24 cellular contexts compared by ENCODE assay signal in genomic region chr9:97318433-97318832, GRCh38. TPM values are rescaled to one million over a fixed set of nuclear protein-coding genes. Genes with fewer than 3 reads are reported as not detected.
A peak's percentile ranks its signal among the peaks of the same experiment; 100 is the strongest.
DNase-seq lines count a peak whose midpoint lies in the region; ATAC-seq and TF ChIP-seq lines count a peak whose summit lies in the region.
"Had no signal": no experiment of that assay in that cellular context is flagged by ENCODE, and none has a peak within 500 bp of the region (broad histone marks: within the 10 kb centered on the region; RNA-seq: fewer than 3 reads in every experiment).

No MANE protein-coding gene starts in this region.

- no peak overlapping the region for H3K9ac ChIP-seq in BLaER1

- H3K36me3 ChIP-seq in BLaER1 (no peaks in the 10 kb centered on the region), KOPT-K1 (ENCODE audit: insufficient read depth, low read length) (no peaks in the 10 kb centered on the region), osteoblast (ENCODE audit: insufficient read depth, low read length) (no peaks in the 10 kb centered on the region)

- peak overlapping the region; percentile 29; the same call in 1 of the 2 replicates for H3K4me2 ChIP-seq in BLaER1
- no peak overlapping the region for H3K4me2 ChIP-seq in osteoblast (ENCODE audit: insufficient read depth, low read length)
- H3K4me2 ChIP-seq: A549 had no signal

- DNase-seq in left kidney (ENCODE audit: low read depth, low spot score): peak; percentile 58
- peak; percentile 25 for DNase-seq in osteoblast (ENCODE audit: insufficient read length, low spot score, missing footprints)
- no peak for DNase-seq in cerebellar nuclear complex (lab: John Stamatoyannopoulos, UW)
- DNase-seq in amygdala (lab: John Stamatoyannopoulos, UW): no peak
- DNase-seq: AML-193; C1 segment of cervical spinal cord; CD4-positive, alpha-beta memory T cell; CD4-positive, CD25-positive, alpha-beta regulatory T cell; CD8-positive, alpha-beta memory T cell; COR-L47; DMS 273 treated with DMSO at 0.1 percent for 48 hours; DMS153; DMS53; DMS79; DND-41; EL; GDM1 had no signal

- no peak for TF ChIP-seq CTCF in osteoblast (IDR thresholded peaks at IDR 0.05; ENCODE audit: extremely low read depth, low read depth, low read length)

- H3K27me3 ChIP-seq in BLaER1 (no peaks in the 10 kb centered on the region), osteoblast (ENCODE audit: insufficient read depth, low read length) (no peaks in the 10 kb centered on the region)

- H3K4me3 ChIP-seq in BLaER1: no peak overlapping the region
- H3K4me3 ChIP-seq in osteoblast (ENCODE audit: insufficient read depth, low read length): no peak overlapping the region
- H3K4me3 ChIP-seq: A549, GM12878 had no signal

- ATAC-seq in HG02588 (IDR thresholded peaks at IDR 0.05; ENCODE audit: unreplicated experiment) (no peak), GM21619 (IDR thresholded peaks at IDR 0.05; ENCODE audit: unreplicated experiment) (no peak)
- ATAC-seq: A549, GM12878 had no signal

- H3K79me2 ChIP-seq in osteoblast (ENCODE audit: insufficient read depth, low read length): no peaks in the 10 kb centered on the region

- no peak overlapping the region for H2AFZ ChIP-seq in osteoblast (ENCODE audit: low read length)

- peaks cover 26% of the 10 kb centered on the region for H3K9me3 ChIP-seq in BLaER1
- H3K9me3 ChIP-seq in KOPT-K1 (ENCODE audit: insufficient read depth, low read length, poor library complexity, severe bottlenecking): peaks cover 18% of the 10 kb centered on the region
- H3K9me3 ChIP-seq in osteoblast (ENCODE audit: low read depth, low read length): no peaks in the 10 kb centered on the region
- H3K9me3 ChIP-seq: A549 had no signal

- 0 out of 2 replicates have a peak overlapping the region, but pooled peaks have one; percentile 22 for H3K27ac ChIP-seq in BLaER1
- peak overlapping the region; percentile 28 for H3K27ac ChIP-seq in KOPT-K1 (ENCODE audit: low read depth, low read length, poor library complexity, severe bottlenecking)
- H3K27ac ChIP-seq in osteoblast (ENCODE audit: low read depth, low read length): no peak overlapping the region
- H3K27ac ChIP-seq: 22Rv1, A549 had no signal

- no peaks in the 10 kb centered on the region for H4K20me1 ChIP-seq in BLaER1
- no peaks in the 10 kb centered on the region for H4K20me1 ChIP-seq in osteoblast (ENCODE audit: insufficient read depth, low read length)

- peaks cover 18% of the 10 kb centered on the region for H3K4me1 ChIP-seq in BLaER1
- no peaks in the 10 kb centered on the region for H3K4me1 ChIP-seq in osteoblast (ENCODE audit: insufficient read depth, low read length)
- H3K4me1 ChIP-seq: A549 had no signal

RNA-seq across cellular contexts. Expression of gene CCDC180, which starts 11.0 kb away (rescaled TPM):
- 4.7 and 6.2 TPM in 2 replicates for total RNA-seq in osteoblast

Comparison
In these comparisons a context has a peak if more than half of its experiments do, and no peak if none do; other contexts are left out.
1. DNase-seq: peak in left kidney (single experiment) and osteoblast (single experiment); none in cerebellar nuclear complex (0 of 2) and amygdala (0 of 56).